1 cellular context compared by ENCODE assay signal in genomic region chr12:48000878-48001321, GRCh38.
TF ChIP-seq lines count a peak whose summit lies in the region.

No MANE protein-coding gene starts in this region.

TF ChIP-seq in IMR-90, 13 proteins besides CTCF, POLR2A, EP300 and RAD21:
- no peak for TF ChIP-seq MAZ (IDR thresholded peaks at IDR 0.05; ENCODE audit: borderline replicate concordance, low read depth, low read length)
- TF ChIP-seq RCOR1 (IDR thresholded peaks at IDR 0.05; ENCODE audit: insufficient replicate concordance, low read length) = no peak
- TF ChIP-seq USF2 (IDR thresholded peaks at IDR 0.05; ENCODE audit: low read depth, low read length) = peak; percentile 49; the same call in 1 of the 2 replicates
- no peak for TF ChIP-seq MXI1 (IDR thresholded peaks at IDR 0.05; ENCODE audit: borderline replicate concordance, low read depth, low read length)
TF ChIP-seq in IMR-90: peak in this region for 1.
